15 cellular contexts compared by ENCODE assay signal in the genomic region with DNA sequence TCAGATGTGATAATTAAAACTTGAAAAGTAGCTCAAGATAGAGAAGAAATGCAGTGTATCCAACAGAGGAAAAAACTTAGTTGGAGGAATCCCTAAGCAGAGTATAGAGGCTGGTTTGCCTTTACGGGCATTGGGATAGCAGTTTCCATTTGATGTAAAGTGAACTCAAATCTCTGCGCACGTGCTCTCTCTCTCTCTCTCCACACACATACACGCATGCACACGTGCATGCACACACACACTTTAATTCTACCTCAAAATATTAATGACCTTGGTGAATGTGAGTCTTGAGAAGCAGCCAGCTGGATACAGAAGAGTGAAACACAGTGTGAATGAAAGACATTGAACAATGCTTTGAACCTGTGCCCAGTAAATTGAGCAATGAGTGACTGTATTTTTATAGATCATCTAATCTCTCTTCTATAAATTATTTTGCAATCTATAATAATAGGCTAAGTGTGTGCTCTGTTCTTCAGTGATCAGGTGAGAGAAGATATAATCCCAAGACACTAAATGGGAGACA.
"Had no signal": no experiment of that assay in that cellular context is flagged by ENCODE, and none has a peak within 500 bp of the region (broad histone marks: within the 10 kb centered on the region; RNA-seq: fewer than 3 reads in every experiment).

No MANE protein-coding gene starts in this region.

- H3K4me3 ChIP-seq: colonic mucosa, thyroid gland had no signal

- ATAC-seq: activated CD8-positive, alpha-beta T cell treated with anti-CD3 and anti-CD28 coated beads, Interleukin-2, amount 10 ng/mL, durations not matched to agents 7 days and 5 days; activated naive CD4-positive, alpha-beta T cell treated with anti-CD3 and anti-CD28 coated beads, Interleukin-2, amount 50 U/mL, for 72 hours; activated T-cell treated with anti-CD3 and anti-CD28 coated beads, Interleukin-2, amount 50 U/mL, for 72 hours; left lobe of liver; naive thymus-derived CD8-positive, alpha-beta T cell; stimulated activated memory B cell treated with anti-CD40 and anti-IgM and Interleukin-4, amounts not matched to agents 10 μg/mL and 1 μg/mL and 100 μg/mL, for 72 hours had no signal

- H3K27me3 ChIP-seq: colonic mucosa, thyroid gland had no signal

- H3K4me1 ChIP-seq: colonic mucosa, parathyroid adenoma, thyroid gland had no signal

- H3K36me3 ChIP-seq: colonic mucosa, thyroid gland had no signal

- H3K9me3 ChIP-seq: colonic mucosa, thyroid gland had no signal

- DNase-seq: activated B cell treated with CpG ODN at 0.5 μM for 24 hours; activated CD4-positive, alpha-beta T cell treated with anti-CD3 and anti-CD28 coated beads, Interleukin-2, amount 10 ng/mL, durations not matched to agents 24 days and 14 days; activated CD8-positive, alpha-beta memory T cell treated with anti-CD3 and anti-CD28 coated beads, Interleukin-2, amount 50 U/mL, for 48 hours; activated CD8-positive, alpha-beta T cell treated with anti-CD3 and anti-CD28 coated beads, Interleukin-2, amount 10 ng/mL, durations not matched to agents 7 days and 5 days; activated gamma-delta T cell; activated T-cell treated with anti-CD3 and anti-CD28 coated beads, Interleukin-2, amount 50 U/mL, for 72 hours; colonic mucosa; naive thymus-derived CD8-positive, alpha-beta T cell; stimulated activated CD4-positive, alpha-beta T cell treated with anti-CD3 and anti-CD28 coated beads, Interleukin-2, amount 100 ng/mL, for 48 hours; SW 1271; thyroid gland had no signal

- H3K27ac ChIP-seq: colonic mucosa, parathyroid adenoma, thyroid gland had no signal
